ENCODE assay signal across 10 cellular contexts in the genomic region with DNA sequence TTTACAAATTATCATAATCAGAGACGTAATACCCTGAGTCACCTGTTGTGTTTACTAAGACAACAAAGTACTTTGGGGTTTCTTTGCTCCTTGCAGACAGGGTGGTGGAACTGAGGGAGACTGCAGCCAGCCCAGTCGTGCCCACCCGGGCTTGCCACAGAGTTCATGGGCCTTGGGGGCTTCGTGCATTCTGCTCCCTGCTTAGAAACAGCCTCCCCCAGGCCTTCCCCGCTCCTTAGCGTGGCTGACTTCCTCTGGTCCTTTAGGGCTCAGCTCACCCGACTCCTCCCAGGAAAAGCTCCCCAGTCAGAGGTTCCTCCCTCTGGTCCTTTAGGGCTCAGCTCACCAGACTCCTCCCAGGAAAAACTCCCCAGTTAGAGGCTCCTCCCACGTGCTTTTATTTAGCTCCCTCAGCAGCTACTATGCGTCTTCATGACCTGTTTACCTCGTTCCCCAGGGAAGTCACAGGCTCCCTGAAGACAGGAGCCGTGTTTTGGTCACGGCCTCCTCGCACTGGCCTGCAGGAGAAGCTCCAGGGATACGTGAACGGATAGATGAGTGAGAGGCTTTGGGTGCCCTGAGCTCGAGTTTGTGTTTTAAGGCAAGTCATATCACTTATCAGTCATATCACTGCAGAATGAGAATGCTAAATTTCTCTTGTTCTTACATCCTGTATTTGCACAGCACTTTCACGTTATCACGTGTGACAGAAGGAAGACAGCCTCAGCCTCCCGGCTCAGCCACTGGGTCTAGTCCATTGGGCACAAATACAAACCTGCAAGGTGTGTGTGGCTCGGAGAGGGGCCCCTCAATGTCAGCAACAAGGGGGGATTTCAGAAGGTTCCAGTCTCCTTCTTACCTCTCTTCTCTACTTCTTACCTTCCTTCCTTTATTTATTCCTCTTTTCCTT. TPM values are rescaled to one million over a fixed set of nuclear protein-coding genes. Genes with fewer than 3 reads are reported as not detected.
A peak's percentile ranks its signal among the peaks of the same experiment; 100 is the strongest.
DNase-seq lines count a peak whose midpoint lies in the region; ATAC-seq and TF ChIP-seq lines count a peak whose summit lies in the region.
"Had no signal": no experiment of that assay in that cellular context is flagged by ENCODE, and none has a peak within 500 bp of the region (broad histone marks: within the 10 kb centered on the region; RNA-seq: fewer than 3 reads in every experiment).

No MANE protein-coding gene starts in this region.

- peaks cover 0 to 7% of the 10 kb centered on the region in 2 donors for H3K27me3 ChIP-seq in left lung
- H3K27me3 ChIP-seq: SJSA1 had no signal

- H3K36me3 ChIP-seq in left lung: no peaks in the 10 kb centered on the region
- H3K36me3 ChIP-seq: SJSA1 had no signal

- TF ChIP-seq CTCF in left lung (IDR thresholded peaks at IDR 0.05): no peak

- no peak overlapping the region for H3K27ac ChIP-seq in left lung
- H3K27ac ChIP-seq: 22Rv1, SJSA1 had no signal

- no peak overlapping the region for H3K4me3 ChIP-seq in left lung
- H3K4me3 ChIP-seq: SJSA1 had no signal

- DNase-seq in NCI-H1417 (lab: John Stamatoyannopoulos, UW) (peak; percentile 16 to 57 (median 53)), NCI-H1417 treated with DMSO at 0.1 percent for 48 hours (lab: John Stamatoyannopoulos, UW) (no peak), left lung (peak in 1 of 2 donors; percentile 51), NCI-H146 treated with DMSO at 0.1 percent for 48 hours (lab: John Stamatoyannopoulos, UW; ENCODE audit: unreplicated experiment) (no peak), NCI-H1092 treated with DMSO at 0.1 percent for 48 hours (lab: John Stamatoyannopoulos, UW) (no peak), globus pallidus (ENCODE audit: low spot score) (no peak)
- peak; percentile 85 for DNase-seq in activated CD4-positive, alpha-beta T cell treated with anti-CD3 and anti-CD28 coated beads, Interleukin-2, amount 10 ng/mL, durations not matched to agents 24 days and 14 days

- no peaks in the 10 kb centered on the region for H3K36me3 Mint-ChIP-seq in activated CD4-positive, alpha-beta T cell treated with anti-CD3 and anti-CD28 coated beads, Interleukin-2, amount 10 ng/mL, durations not matched to agents 24 days and 14 days (ENCODE audit: low read depth)

- peaks cover 23% of the 10 kb centered on the region for H3K4me1 Mint-ChIP-seq in activated CD4-positive, alpha-beta T cell treated with anti-CD3 and anti-CD28 coated beads, Interleukin-2, amount 10 ng/mL, durations not matched to agents 24 days and 14 days

- peak overlapping the region; percentile 97 for H3K27ac Mint-ChIP-seq in activated CD4-positive, alpha-beta T cell treated with anti-CD3 and anti-CD28 coated beads, Interleukin-2, amount 10 ng/mL, durations not matched to agents 24 days and 14 days

- intact Hi-C loops in activated CD4-positive, alpha-beta T cell treated with anti-CD3 and anti-CD28 coated beads, Interleukin-2, amount 10 ng/mL, durations not matched to agents 24 days and 14 days (cut with micrococcal nuclease): loop anchor here (2.0 to 5.0 kb wide), 3 partner anchors 55 to 540 kb away; no protein-coding TSS in a partner anchor
- intact Hi-C loops in left lung (cut with DNase I): no loop called here

- peak; percentile 70 for ATAC-seq in HG03432 (IDR thresholded peaks at IDR 0.05; ENCODE audit: unreplicated experiment)
- peak; percentile 35 for ATAC-seq in left lung

- no peaks in the 10 kb centered on the region for H3K9me3 ChIP-seq in left lung

- no peaks in the 10 kb centered on the region for H3K9me3 Mint-ChIP-seq in activated CD4-positive, alpha-beta T cell treated with anti-CD3 and anti-CD28 coated beads, Interleukin-2, amount 10 ng/mL, durations not matched to agents 24 days and 14 days

- peak overlapping the region; percentile 79 for H3K4me3 Mint-ChIP-seq in activated CD4-positive, alpha-beta T cell treated with anti-CD3 and anti-CD28 coated beads, Interleukin-2, amount 10 ng/mL, durations not matched to agents 24 days and 14 days

- H3K4me1 ChIP-seq in left lung: peaks cover 0 to 10% of the 10 kb centered on the region in 2 donors
- H3K4me1 ChIP-seq: SJSA1 had no signal

- no peaks in the 10 kb centered on the region for H3K27me3 Mint-ChIP-seq in activated CD4-positive, alpha-beta T cell treated with anti-CD3 and anti-CD28 coated beads, Interleukin-2, amount 10 ng/mL, durations not matched to agents 24 days and 14 days

RNA-seq across cellular contexts. Expression of gene VIPR2, which starts 52.7 kb away (rescaled TPM):
- 1.6 and 1.7 TPM in 2 replicates for total RNA-seq in activated CD4-positive, alpha-beta T cell treated with anti-CD3 and anti-CD28 coated beads, Interleukin-2, amount 10 ng/mL, durations not matched to agents 24 days and 14 days
- total RNA-seq in left lung: under 1 TPM; 0.47 to 0.50 TPM
- total RNA-seq: SJSA1 had no signal

Comparison
In these comparisons a context has a peak if more than half of its experiments do, and no peak if none do; other contexts are left out.
1. DNase-seq: peak in NCI-H1417 (3 of 3) and activated CD4-positive, alpha-beta T cell treated with anti-CD3 and anti-CD28 coated beads, Interleukin-2, amount 10 ng/mL, durations not matched to agents 24 days and 14 days (single experiment); none in NCI-H1417 treated with DMSO at 0.1 percent for 48 hours (single experiment), NCI-H146 treated with DMSO at 0.1 percent for 48 hours (single experiment), NCI-H1092 treated with DMSO at 0.1 percent for 48 hours (single experiment) and globus pallidus (single experiment).